In the genomic region with DNA sequence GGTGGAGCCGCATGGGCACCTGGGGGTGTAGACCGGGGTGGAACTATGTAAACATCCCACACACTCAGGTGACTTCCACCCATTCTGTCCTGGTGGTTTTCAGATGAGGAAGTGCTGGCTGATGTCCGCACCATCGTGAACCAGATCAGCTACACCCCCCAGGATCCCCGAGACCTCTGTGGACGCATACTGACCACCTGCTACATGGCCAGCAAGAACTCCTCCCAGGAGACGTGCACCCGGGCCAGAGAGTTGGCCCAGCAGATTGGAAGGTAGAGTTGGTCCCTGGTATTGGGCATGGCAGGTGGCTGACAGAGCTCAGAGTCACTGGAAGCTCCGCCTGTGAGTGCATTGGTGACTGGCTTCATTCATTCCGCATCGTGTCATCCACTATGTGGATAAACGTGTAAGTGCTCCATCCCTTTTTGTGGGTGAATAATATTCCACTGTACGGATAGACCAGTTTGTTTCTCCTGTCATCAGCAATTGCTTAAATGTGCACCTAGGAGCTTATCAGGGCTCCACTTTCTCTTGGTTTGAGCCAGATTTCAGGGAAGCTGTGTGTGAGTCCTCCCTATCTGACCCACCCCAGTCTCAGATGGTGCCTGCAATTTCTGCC, we compare ENCODE assay signal across 21 cellular contexts. TPM values are rescaled to one million over a fixed set of nuclear protein-coding genes. Genes with fewer than 3 reads are reported as not detected.
A peak's percentile ranks its signal among the peaks of the same experiment; 100 is the strongest.
DNase-seq lines count a peak whose midpoint lies in the region; ATAC-seq and FAIRE-seq lines count a peak whose summit lies in the region.
"Had no signal": no experiment of that assay in that cellular context is flagged by ENCODE, and none has a peak within 500 bp of the region (broad histone marks: within the 10 kb centered on the region; RNA-seq: fewer than 3 reads in every experiment).

No MANE protein-coding gene starts in this region.

- peak; percentile 10 for DNase-seq in left ventricle myocardium superior
- no peak for DNase-seq in Right ventricle myocardium superior
- DNase-seq in HTR-8/SVneo (ENCODE audit: insufficient read length, low spot score): no peak
- no peak for DNase-seq in neuronal stem cell (ENCODE audit: low spot score)
- DNase-seq in HT-29 (ENCODE audit: low spot score): no peak
- no peak for DNase-seq in SIG-M5 (lab: John Stamatoyannopoulos, UW)
- DNase-seq: CD4-positive, CD25-positive, alpha-beta regulatory T cell; COR-L47; DMS 273 treated with DMSO at 0.1 percent for 48 hours; DMS53; DND-41; EL; H9 had no signal

- no peaks in the 10 kb centered on the region for H3K27me3 ChIP-seq in neuronal stem cell (ENCODE audit: control insufficient read depth in 3 of 3, insufficient read depth in 3 of 3, low read depth in 1 of 3, low read length in 3 of 3)
- H3K27me3 ChIP-seq: BLaER1 treated with 17β-estradiol and CSF1 and Interleukin-3, amounts not matched to agents 10 nM and 100 nM had no signal

- H2AFZ ChIP-seq in neuronal stem cell (ENCODE audit: low read length): no peak overlapping the region

- H3K14ac ChIP-seq in neuronal stem cell (ENCODE audit: low read length): no peak overlapping the region

- intact Hi-C loops in left ventricle myocardium superior (cut with micrococcal nuclease): no loop called here
- intact Hi-C loops in Right ventricle myocardium superior (cut with DNase I): no loop called here

- H2BK12ac ChIP-seq in neuronal stem cell (ENCODE audit: low read length): no peak overlapping the region

- H3K4ac ChIP-seq in neuronal stem cell (ENCODE audit: low read length): peak overlapping the region; percentile 44

- no peak overlapping the region for H3K4me2 ChIP-seq in neuronal stem cell (ENCODE audit: insufficient read depth, low read length, poor library complexity, severe bottlenecking)
- H3K4me2 ChIP-seq: BLaER1 treated with 17β-estradiol and CSF1 and Interleukin-3, amounts not matched to agents 10 nM and 100 nM had no signal

- H2AK5ac ChIP-seq in neuronal stem cell (ENCODE audit: low read depth, low read length): no peak overlapping the region

- WGBS in neuronal stem cell (ENCODE audit: extremely low coverage in 2 of 2, insufficient read length in 2 of 2, insufficient replicate concordance in 1 of 2), 2 donors: no CpG with 5 or more reads among the region's 13 CpGs

- H3K9me3 ChIP-seq in neuronal stem cell (replicated peaks in 1 of 2; ENCODE audit: control insufficient read depth in 2 of 2, insufficient read depth in 1 of 2, low read depth in 1 of 2, low read length in 2 of 2): peaks cover 0 to 5% of the 10 kb centered on the region in 2 donors

- no peak overlapping the region for H4K8ac ChIP-seq in neuronal stem cell (ENCODE audit: low read depth, low read length)

- H3K27ac ChIP-seq in neuronal stem cell (replicated peaks; ENCODE audit: low read length): no peak overlapping the region
- H3K27ac ChIP-seq: BLaER1 treated with 17β-estradiol and CSF1 and Interleukin-3, amounts not matched to agents 10 nM and 100 nM had no signal

- no peak overlapping the region for H2BK15ac ChIP-seq in neuronal stem cell (ENCODE audit: low read length)

- peak; percentile 65 for FAIRE-seq in HTR-8/SVneo (lab: Jason Lieb, UNC)
- FAIRE-seq: GM12878, GM19239, H1 had no signal

- H4K91ac ChIP-seq in neuronal stem cell (ENCODE audit: low read depth, low read length, poor library complexity): no peak overlapping the region

- H3K4me1 ChIP-seq in neuronal stem cell (ENCODE audit: control insufficient read depth in 2 of 2, insufficient read depth in 1 of 2, low read depth in 1 of 2, low read length in 2 of 2): peaks cover 0 to 4% of the 10 kb centered on the region in 2 donors

- no peaks in the 10 kb centered on the region for H3K79me1 ChIP-seq in neuronal stem cell (ENCODE audit: low read depth, low read length)

- H3K18ac ChIP-seq in neuronal stem cell (ENCODE audit: low read length): no peak overlapping the region

- H3K4me3 ChIP-seq in neuronal stem cell (ENCODE audit: low read length in 2 of 2): no peak overlapping the region
- H3K4me3 ChIP-seq: BLaER1 treated with 17β-estradiol and CSF1 and Interleukin-3, amounts not matched to agents 10 nM and 100 nM; GM12878 had no signal

- H2BK5ac ChIP-seq in neuronal stem cell (ENCODE audit: low read length): no peak overlapping the region

- H2BK120ac ChIP-seq in neuronal stem cell (ENCODE audit: low read depth, low read length): no peak overlapping the region

- H3K23ac ChIP-seq in neuronal stem cell (ENCODE audit: low read depth, low read length, poor library complexity): no peak overlapping the region

- ATAC-seq in left ventricle myocardium superior (no peak), Right ventricle myocardium superior (ENCODE audit: poor library complexity) (no peak), GM18909 (IDR thresholded peaks at IDR 0.05; ENCODE audit: poor library complexity, unreplicated experiment) (no peak)
- ATAC-seq: GM12878 had no signal

- peaks cover 29 to 78% of the 10 kb centered on the region in 2 donors for H3K36me3 ChIP-seq in neuronal stem cell (replicated peaks in 1 of 2; ENCODE audit: control insufficient read depth in 2 of 2, insufficient read depth in 2 of 2, low read length in 2 of 2)

- no peak overlapping the region for H3K9ac ChIP-seq in neuronal stem cell (ENCODE audit: low read depth, low read length, poor library complexity)
- H3K9ac ChIP-seq: BLaER1 treated with 17β-estradiol and CSF1 and Interleukin-3, amounts not matched to agents 10 nM and 100 nM had no signal

RNA-seq across cellular contexts. Expression of gene NADSYN1, which starts 29.9 kb away (rescaled TPM):
- total RNA-seq in left ventricle myocardium superior (20.5 TPM), Right ventricle myocardium superior (18.5 TPM)
- polyA plus RNA-seq in neuronal stem cell (2013, experiment 1 of 2): 16.3 TPM
- polyA plus RNA-seq in neuronal stem cell (2013, experiment 2 of 2): 16.8 TPM
- 177 and 204 TPM in 2 replicates for total RNA-seq in HT-29 (2014; rRNA removed; shearing (Covaris generic))

RNA-seq across cellular contexts. Expression of gene DHCR7, which starts 34.7 kb away (rescaled TPM):
- total RNA-seq in left ventricle myocardium superior (41.3 TPM), Right ventricle myocardium superior (48.5 TPM)
- 138 TPM for polyA plus RNA-seq in neuronal stem cell (2013, experiment 1 of 2)
- 140 TPM for polyA plus RNA-seq in neuronal stem cell (2013, experiment 2 of 2)
- 369 and 407 TPM in 2 replicates for total RNA-seq in HT-29 (2014; rRNA removed; shearing (Covaris generic))

RNA-seq across cellular contexts. Expression of gene KRTAP5-7, which starts 44.2 kb away (rescaled TPM):
- total RNA-seq in left ventricle myocardium superior (not detected), Right ventricle myocardium superior (not detected)
- polyA plus RNA-seq in neuronal stem cell (2013, experiment 1 of 2): 0.03 TPM
- not detected for polyA plus RNA-seq in neuronal stem cell (2013, experiment 2 of 2)
- not detected in 2 replicates for total RNA-seq in HT-29 (2014; rRNA removed; shearing (Covaris generic))
- total RNA-seq: A172; CD4-positive, CD25-positive, alpha-beta regulatory T cell; CD8-positive, alpha-beta memory T cell; G401; GM12878; H1; H9 had no signal
- polyA plus RNA-seq: CD4-positive, CD25-positive, alpha-beta regulatory T cell; CD8-positive, alpha-beta memory T cell; H1 had no signal

RNA-seq across cellular contexts. Expression of gene KRTAP5-8, which starts 55.0 kb away (rescaled TPM):
- not detected for total RNA-seq in left ventricle myocardium superior
- not detected for total RNA-seq in Right ventricle myocardium superior
- polyA plus RNA-seq in neuronal stem cell (2013, experiment 1 of 2): not detected
- 0.03 TPM for polyA plus RNA-seq in neuronal stem cell (2013, experiment 2 of 2)
- total RNA-seq in HT-29 (2014; rRNA removed; shearing (Covaris generic)): not detected in 2 replicates
- total RNA-seq: A172; CD8-positive, alpha-beta memory T cell; G401; H1; H9 had no signal
- polyA plus RNA-seq: CD4-positive, CD25-positive, alpha-beta regulatory T cell; CD8-positive, alpha-beta memory T cell; H1 had no signal
